In genomic region chr10:119368991-119369869, GRCh38 we compare ENCODE assay signal across 10 cellular contexts.
A peak's percentile ranks its signal among the peaks of the same experiment; 100 is the strongest.
DNase-seq lines count a peak whose midpoint lies in the region; ATAC-seq, FAIRE-seq and TF ChIP-seq lines count a peak whose summit lies in the region.
"Had no signal": no experiment of that assay in that cellular context is flagged by ENCODE, and none has a peak within 500 bp of the region (broad histone marks: within the 10 kb centered on the region; RNA-seq: fewer than 3 reads in every experiment).

No MANE protein-coding gene starts in this region.

- H3K4me3 ChIP-seq in GM23248, result no peak overlapping the region
- no peak overlapping the region for H3K4me3 ChIP-seq in neural progenitor cell

- H3K9me2 ChIP-seq in GM23248 (ENCODE audit: insufficient read depth), result no peaks in the 10 kb centered on the region

- H4K20me1 ChIP-seq in GM23248 (ENCODE audit: insufficient read depth) (no peaks in the 10 kb centered on the region), neural progenitor cell (ENCODE audit: low read depth) (no peaks in the 10 kb centered on the region)

- ATAC-seq in GM18499 (IDR thresholded peaks at IDR 0.05; ENCODE audit: insufficient read depth, unreplicated experiment) (peak; percentile 34), left lobe of liver (no peak)
- ATAC-seq: stimulated activated naive CD8-positive, alpha-beta T cell treated with anti-CD3 and anti-CD28 coated beads, Interleukin-15, Interleukin-2, amounts not matched to agents 100 U/mL and 50 U/mL, for 24 hours had no signal

- H3K27me3 ChIP-seq in GM23248 (replicated peaks; ENCODE audit: insufficient read depth) (no peaks in the 10 kb centered on the region), neural progenitor cell (no peaks in the 10 kb centered on the region)

- 0 out of 2 replicates have a peak, but pooled peaks cover 6% of the 10 kb centered on the region for H3K79me2 ChIP-seq in GM23248 (ENCODE audit: insufficient read depth)
- H3K79me2 ChIP-seq in neural progenitor cell (ENCODE audit: low read depth), result no peaks in the 10 kb centered on the region

- 71 to 73% methylated on average over 21 of the region's 21 CpGs for WGBS in GM23248 (ENCODE audit: low coverage in 1 of 2, low lambda C conversion rate in 2 of 2, missing lambda C conversion rate in 2 of 2), 2 experiments

- H3K4me2 ChIP-seq in GM23248 (ENCODE audit: unreplicated experiment), result no peak overlapping the region
- H3K4me2 ChIP-seq in neural progenitor cell, result no peak overlapping the region

- peaks cover 29% of the 10 kb centered on the region for H3F3A ChIP-seq in GM23248 (ENCODE audit: insufficient read depth)
- H3F3A ChIP-seq in neural progenitor cell (ENCODE audit: low read depth), result no peaks in the 10 kb centered on the region

- TF ChIP-seq POLR2A in H54 (IDR thresholded peaks at IDR 0.05; ENCODE audit: low read depth, low read length), result no peak

- no peak for DNase-seq in GM23248
- DNase-seq in RPMI8226, result peak; percentile 5
- DNase-seq in neural progenitor cell (ENCODE audit: low spot score), result no peak
- DNase-seq in H54 (ENCODE audit: insufficient read length, low spot score), result no peak
- DNase-seq in DMS 273 (lab: John Stamatoyannopoulos, UW; ENCODE audit: unreplicated experiment), result no peak
- DNase-seq in T-helper 2 cell, result no peak
- DNase-seq in left lobe of liver (ENCODE audit: low spot score), result no peak
- DNase-seq: H7; stimulated activated naive CD8-positive, alpha-beta T cell treated with anti-CD3 and anti-CD28 coated beads, Interleukin-15, Interleukin-2, amounts not matched to agents 100 U/mL and 50 U/mL, for 24 hours had no signal

- H3K36me3 Mint-ChIP-seq in neural progenitor cell, result no peaks in the 10 kb centered on the region

- peaks cover 29% of the 10 kb centered on the region for H3K4me1 ChIP-seq in GM23248 (ENCODE audit: insufficient read depth)
- H3K4me1 ChIP-seq in neural progenitor cell, result peaks cover 28% of the 10 kb centered on the region

- H3K9ac ChIP-seq in GM23248 (peak overlapping the region; percentile 95; the same call in 1 of the 2 replicates), neural progenitor cell (no peak overlapping the region)

- in situ Hi-C loops in GM23248 (cut with MboI), result no loop called here

- H3K9me3 Mint-ChIP-seq in neural progenitor cell, result no peaks in the 10 kb centered on the region

- H3K36me3 ChIP-seq in GM23248 (ENCODE audit: low read depth), result no peaks in the 10 kb centered on the region
- no peaks in the 10 kb centered on the region for H3K36me3 ChIP-seq in neural progenitor cell

- H3K27me3 Mint-ChIP-seq in neural progenitor cell (ENCODE audit: insufficient read depth, low read depth), result peaks cover 9% of the 10 kb centered on the region

- peak overlapping the region; percentile 10 for H3K27ac Mint-ChIP-seq in neural progenitor cell

- H3K4me1 Mint-ChIP-seq in neural progenitor cell, result peaks cover 29% of the 10 kb centered on the region

- H3K9me3 ChIP-seq in GM23248 (ENCODE audit: low read depth) (no peaks in the 10 kb centered on the region), neural progenitor cell (ENCODE audit: low read depth) (no peaks in the 10 kb centered on the region)

- H2AFZ ChIP-seq in GM23248, result no peak overlapping the region
- no peak overlapping the region for H2AFZ ChIP-seq in neural progenitor cell (replicated peaks)

- H3K27ac ChIP-seq in GM23248 (peak overlapping the region; percentile 100; the same call in 1 of the 2 replicates), neural progenitor cell (no peak overlapping the region)

- no peak for FAIRE-seq in H54 (lab: Jason Lieb, UNC)

- TF ChIP-seq CTCF in neural progenitor cell (IDR thresholded peaks at IDR 0.05), result no peak

- H3K4me3 Mint-ChIP-seq in neural progenitor cell, result no peak overlapping the region
